1 cellular context compared by ENCODE assay signal in genomic region chr10:72331575-72332422, GRCh38.
TF ChIP-seq lines count a peak whose summit lies in the region.

No MANE protein-coding gene starts in this region.

TF ChIP-seq in GM23338, 12 proteins besides CTCF, POLR2A, EP300 and RAD21 (continued from another document):
- TF ChIP-seq ZNF462 (CRISPR knock-in tag; IDR thresholded peaks at IDR 0.05) (no peak), ZNF331 (CRISPR knock-in tag; IDR thresholded peaks at IDR 0.05; ENCODE audit: low read depth) (no peak), STAT1 (IDR thresholded peaks at IDR 0.05; ENCODE audit: unreplicated experiment) (no peak), JUNB (IDR thresholded peaks at IDR 0.05; ENCODE audit: unreplicated experiment) (no peak), ZNF114 (CRISPR knock-in tag; IDR thresholded peaks at IDR 0.05) (no peak)
